Comparison of ENCODE assay signal across 1 cellular context in genomic region chr6:56771929-56772607, GRCh38.
TF ChIP-seq lines count a peak whose summit lies in the region.

No MANE protein-coding gene starts in this region.

TF ChIP-seq in GM12878, 131 proteins besides CTCF, POLR2A, EP300 and RAD21 (continued from another document):
- TF ChIP-seq, protein P1, sequence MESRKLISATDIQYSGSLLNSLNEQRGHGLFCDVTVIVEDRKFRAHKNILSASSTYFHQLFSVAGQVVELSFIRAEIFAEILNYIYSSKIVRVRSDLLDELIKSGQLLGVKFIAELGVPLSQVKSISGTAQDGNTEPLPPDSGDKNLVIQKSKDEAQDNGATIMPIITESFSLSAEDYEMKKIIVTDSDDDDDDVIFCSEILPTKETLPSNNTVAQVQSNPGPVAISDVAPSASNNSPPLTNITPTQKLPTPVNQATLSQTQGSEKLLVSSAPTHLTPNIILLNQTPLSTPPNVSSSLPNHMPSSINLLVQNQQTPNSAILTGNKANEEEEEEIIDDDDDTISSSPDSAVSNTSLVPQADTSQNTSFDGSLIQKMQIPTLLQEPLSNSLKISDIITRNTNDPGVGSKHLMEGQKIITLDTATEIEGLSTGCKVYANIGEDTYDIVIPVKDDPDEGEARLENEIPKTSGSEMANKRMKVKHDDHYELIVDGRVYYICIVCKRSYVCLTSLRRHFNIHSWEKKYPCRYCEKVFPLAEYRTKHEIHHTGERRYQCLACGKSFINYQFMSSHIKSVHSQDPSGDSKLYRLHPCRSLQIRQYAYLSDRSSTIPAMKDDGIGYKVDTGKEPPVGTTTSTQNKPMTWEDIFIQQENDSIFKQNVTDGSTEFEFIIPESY (IDR thresholded peaks at IDR 0.05): no peak
- TF ChIP-seq ZNF207 (IDR thresholded peaks at IDR 0.05; ENCODE audit: borderline replicate concordance) (no peak), NR2F1 (conservative IDR thresholded peaks at IDR 0.05) (no peak)
